ENCODE assay signal across 19 cellular contexts in genomic region chr5:61941637-61942036, GRCh38.
DNase-seq lines count a peak whose midpoint lies in the region; ATAC-seq and TF ChIP-seq lines count a peak whose summit lies in the region.
"Had no signal": no experiment of that assay in that cellular context is flagged by ENCODE, and none has a peak within 500 bp of the region (broad histone marks: within the 10 kb centered on the region; RNA-seq: fewer than 3 reads in every experiment).

No MANE protein-coding gene starts in this region.

- H3K4me1 ChIP-seq in RWPE2 (ENCODE audit: insufficient read depth, poor library complexity, severe bottlenecking) = no peaks in the 10 kb centered on the region

- H3K27me3 ChIP-seq in RWPE2 (ENCODE audit: insufficient read depth, poor library complexity, severe bottlenecking) = no peaks in the 10 kb centered on the region

- no peaks in the 10 kb centered on the region for H3K9me3 ChIP-seq in RWPE2 (ENCODE audit: severe bottlenecking)
- H3K9me3 ChIP-seq: HAP-1 had no signal

- H3K4me3 ChIP-seq in RWPE2 (ENCODE audit: severe bottlenecking) = no peak overlapping the region
- H3K4me3 ChIP-seq: HAP-1, PC-9, SK-N-MC had no signal

- peak; percentile 61 for ATAC-seq in RWPE2 (ENCODE audit: low read depth)
- ATAC-seq: HepG2 had no signal

- no peaks in the 10 kb centered on the region for H3K36me3 ChIP-seq in RWPE2 (ENCODE audit: low read depth)
- H3K36me3 ChIP-seq: HAP-1 had no signal

- DNase-seq in NCI-H1092 treated with DMSO at 0.1 percent for 48 hours (lab: John Stamatoyannopoulos, UW) (peak; percentile 4), NCI-H1092 (lab: John Stamatoyannopoulos, UW) (no peak), RWPE2 (ENCODE audit: low spot score) (no peak), globus pallidus (ENCODE audit: low spot score) (peak; percentile 28), stromal cell of bone marrow (ENCODE audit: low read depth) (peak; percentile 43), medulla oblongata (ENCODE audit: extremely low spot score) (no peak), ureter (ENCODE audit: low spot score) (no peak), NCI-H1048 (lab: John Stamatoyannopoulos, UW) (no peak)
- DNase-seq: AML-193, Calu3, NCI-H1436 treated with DMSO at 0.1 percent for 48 hours, NCI-H2081, NCI-H524, PC-9 had no signal

- TF ChIP-seq CTCF in RWPE2 (IDR thresholded peaks at IDR 0.05; ENCODE audit: poor library complexity, severe bottlenecking) = peak; percentile 42

- H3K27ac ChIP-seq in RWPE2 (ENCODE audit: poor library complexity, severe bottlenecking) = no peak overlapping the region
- H3K27ac ChIP-seq: 22Rv1, KMS-11, PC-9, SK-N-MC had no signal

Comparison
In these comparisons a context has a peak if more than half of its experiments do, and no peak if none do; other contexts are left out.
1. DNase-seq: peak in NCI-H1092 treated with DMSO at 0.1 percent for 48 hours (single experiment), globus pallidus (single experiment) and stromal cell of bone marrow (single experiment); none in NCI-H1092 (single experiment), RWPE2 (single experiment), medulla oblongata (single experiment), ureter (single experiment) and NCI-H1048 (single experiment).